In the genomic region with DNA sequence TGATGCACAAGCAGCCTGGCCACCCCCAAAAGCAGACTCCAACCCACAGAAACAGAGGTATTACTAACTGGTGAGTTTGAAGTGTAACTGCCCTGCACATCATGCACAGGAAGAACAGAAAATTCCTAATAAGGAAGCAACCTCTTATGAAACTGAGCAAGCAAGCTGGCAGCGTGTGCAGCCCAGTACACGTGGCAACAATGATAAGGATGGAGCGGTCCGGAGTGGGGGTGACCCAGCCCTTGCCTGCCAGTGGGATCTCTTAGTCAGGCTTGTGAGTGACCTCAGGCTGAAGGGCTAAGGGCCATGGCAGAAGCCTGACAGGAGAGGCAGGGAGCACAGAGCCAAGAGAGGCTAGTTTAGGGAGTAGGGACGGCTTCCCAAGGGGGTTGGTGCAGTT, we compare ENCODE assay signal across 11 cellular contexts. TPM values are rescaled to one million over a fixed set of nuclear protein-coding genes. Genes with fewer than 3 reads are reported as not detected.
DNase-seq lines count a peak whose midpoint lies in the region; FAIRE-seq and TF ChIP-seq lines count a peak whose summit lies in the region.
"Had no signal": no experiment of that assay in that cellular context is flagged by ENCODE, and none has a peak within 500 bp of the region (broad histone marks: within the 10 kb centered on the region; RNA-seq: fewer than 3 reads in every experiment).

No MANE protein-coding gene starts in this region.

- H3K27me3 ChIP-seq in cardiac muscle cell = no peaks in the 10 kb centered on the region
- H3K27me3 ChIP-seq: tibial nerve had no signal

- H3K4me3 ChIP-seq in cardiac muscle cell = no peak overlapping the region
- no peak overlapping the region for H3K4me3 ChIP-seq in fibroblast of pulmonary artery (replicated peaks; ENCODE audit: low read depth, low read length)
- H3K4me3 ChIP-seq: GM12878, tibial nerve had no signal

- peaks cover 4% of the 10 kb centered on the region for H3K9me3 Mint-ChIP-seq in type B pancreatic cell
- no peaks in the 10 kb centered on the region for H3K9me3 Mint-ChIP-seq in immature natural killer cell

- no peak for TF ChIP-seq CTCF in cardiac muscle cell (IDR thresholded peaks at IDR 0.05; ENCODE audit: low read depth, low read length)
- no peak for TF ChIP-seq CTCF in fibroblast of pulmonary artery (IDR thresholded peaks at IDR 0.05; ENCODE audit: low read length, missing control alignments)
- no peak for TF ChIP-seq CTCF in type B pancreatic cell (conservative IDR thresholded peaks at IDR 0.05)

- intact Hi-C loops in cardiac septum (cut with DNase I) = no loop called here

- H3K27ac ChIP-seq in cardiac muscle cell = no peak overlapping the region
- H3K27ac ChIP-seq: tibial nerve had no signal

- H3K36me3 ChIP-seq in cardiac muscle cell = no peaks in the 10 kb centered on the region
- H3K36me3 ChIP-seq: tibial nerve had no signal

- H3K27me3 Mint-ChIP-seq in type B pancreatic cell (no peaks in the 10 kb centered on the region), immature natural killer cell (ENCODE audit: low read depth in 3 of 3) (peaks cover 0 to 5% (median 4%) of the 10 kb centered on the region in 3 donors)

- H3K4me3 Mint-ChIP-seq in type B pancreatic cell (no peak overlapping the region), immature natural killer cell (no peak overlapping the region)

- no peaks in the 10 kb centered on the region for H3K9me3 ChIP-seq in cardiac muscle cell (ENCODE audit: low read depth)
- H3K9me3 ChIP-seq: tibial nerve had no signal

- H3K27ac Mint-ChIP-seq in type B pancreatic cell (peak overlapping the region; percentile 17), immature natural killer cell (peak overlapping the region in 2 of 6 donors; percentile 36 to 53)

- no peaks in the 10 kb centered on the region for H3K4me1 ChIP-seq in cardiac muscle cell (ENCODE audit: low read depth)
- H3K4me1 ChIP-seq: tibial nerve had no signal

- peak; percentile 92 for FAIRE-seq in RCC 7860 (lab: Jason Lieb, UNC)
- FAIRE-seq: GM12878 had no signal

- H3K4me1 Mint-ChIP-seq in type B pancreatic cell (ENCODE audit: unreplicated experiment) (peaks cover 7% of the 10 kb centered on the region), immature natural killer cell (peaks cover 28 to 34% of the 10 kb centered on the region in 2 donors)

- H3K36me3 Mint-ChIP-seq in type B pancreatic cell = no peaks in the 10 kb centered on the region
- H3K36me3 Mint-ChIP-seq in immature natural killer cell = peaks cover 0 to 24% (median 3%) of the 10 kb centered on the region in 3 donors

- DNase-seq in cardiac muscle cell (ENCODE audit: low read depth in 1 of 2, low spot score in 1 of 2) (peak; percentile 36 to 96), cardiac septum (ENCODE audit: low spot score) (no peak), RCC 7860 (ENCODE audit: low spot score) (peak; percentile 98), fibroblast of pulmonary artery (ENCODE audit: low read depth) (peak; percentile 81), type B pancreatic cell (ENCODE audit: extremely low spot score, unreplicated experiment) (no peak), immature natural killer cell (no peak)
- DNase-seq in stimulated activated CD4-positive, alpha-beta T cell treated with anti-CD3 and anti-CD28 coated beads, Interleukin-12 subunit alpha, Interleukin-12 subunit beta, amount 100 ng/mL, for 4 hours = no peak
- DNase-seq in activated CD4-positive, CD25-positive, alpha-beta regulatory T cell treated with anti-CD3 and anti-CD28 coated beads, Interleukin-2, amount 50 U/mL, for 72 hours = no peak
- DNase-seq: left colon had no signal

RNA-seq across cellular contexts. Expression of a gene that starts 22.1 kb away (rescaled TPM):
- not detected in 2 replicates for total RNA-seq in cardiac muscle cell
- not detected in 2 replicates for polyA plus RNA-seq in cardiac muscle cell
- total RNA-seq in cardiac septum = 1.6 TPM
- total RNA-seq in type B pancreatic cell (ENCODE audit: low replicate concordance) = 0.21 and 0.92 TPM in 2 replicates
- polyA plus RNA-seq in immature natural killer cell = 100 to 1,000 TPM; 288 to 385 (median 331) TPM

Comparison
In these comparisons a context has a peak if more than half of its experiments do, and no peak if none do; other contexts are left out.
1. DNase-seq: peak in cardiac muscle cell (2 of 2), RCC 7860 (single experiment) and fibroblast of pulmonary artery (single experiment); none in cardiac septum (single experiment), type B pancreatic cell (single experiment), stimulated activated CD4-positive, alpha-beta T cell treated with anti-CD3 and anti-CD28 coated beads, Interleukin-12 subunit alpha, Interleukin-12 subunit beta, amount 100 ng/mL, for 4 hours (single experiment), activated CD4-positive, CD25-positive, alpha-beta regulatory T cell treated with anti-CD3 and anti-CD28 coated beads, Interleukin-2, amount 50 U/mL, for 72 hours (single experiment) and immature natural killer cell (0 of 3).